ENCODE assay signal across 10 cellular contexts in the genomic region with DNA sequence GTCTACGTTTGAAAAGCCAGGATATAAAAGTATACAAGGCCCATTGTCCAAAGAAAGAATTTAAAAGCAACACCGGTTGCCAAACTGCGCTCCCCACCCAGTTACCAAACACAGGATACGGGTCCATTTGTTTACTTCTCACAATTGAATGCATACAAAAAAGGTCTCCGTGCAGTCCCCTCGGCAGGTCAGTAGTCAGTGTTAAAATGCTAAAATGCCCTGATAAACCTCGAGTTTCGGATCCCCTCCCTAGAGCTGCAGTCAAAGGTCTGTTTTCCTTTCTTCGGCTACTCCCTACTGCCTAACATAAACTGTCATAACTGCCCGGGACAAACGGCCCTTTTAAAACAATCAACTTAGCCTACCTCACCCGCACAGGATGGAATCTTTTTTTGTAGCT.
DNase-seq lines count a peak whose midpoint lies in the region; ATAC-seq and TF ChIP-seq lines count a peak whose summit lies in the region.
"Had no signal": no experiment of that assay in that cellular context is flagged by ENCODE, and none has a peak within 500 bp of the region (broad histone marks: within the 10 kb centered on the region; RNA-seq: fewer than 3 reads in every experiment).

No MANE protein-coding gene starts in this region.

- H3K27ac ChIP-seq in GM23338 (ENCODE audit: low read depth) (peak overlapping the region; percentile 56), VCaP (peak overlapping the region; percentile 98), left ventricle myocardium inferior (replicated peaks) (peak overlapping the region; percentile 96)

- H3K4me3 ChIP-seq in GM23338 = peak overlapping the region; percentile 22
- H3K4me3 ChIP-seq in left ventricle myocardium inferior = peak overlapping the region; percentile 12

- no peaks in the 10 kb centered on the region for H4K20me1 ChIP-seq in GM23338 (replicated peaks; ENCODE audit: insufficient read depth)

- H3K9me3 Mint-ChIP-seq in GM23338 (no peaks in the 10 kb centered on the region), progenitor cell of endocrine pancreas (ENCODE audit: low read depth) (no peaks in the 10 kb centered on the region)

- H3K9me3 ChIP-seq in left ventricle myocardium inferior (replicated peaks) = no peaks in the 10 kb centered on the region

- intact Hi-C loops in left ventricle myocardium inferior (cut with micrococcal nuclease) = no loop called here

- H2AFZ ChIP-seq in GM23338 = no peak overlapping the region

- H3K4me1 Mint-ChIP-seq in GM23338 (peaks cover 89% of the 10 kb centered on the region), progenitor cell of endocrine pancreas (ENCODE audit: low read depth) (peaks cover 77% of the 10 kb centered on the region)

- H3K4me1 ChIP-seq in GM23338 (ENCODE audit: insufficient read depth) = peaks cover 89% of the 10 kb centered on the region
- H3K4me1 ChIP-seq in left ventricle myocardium inferior = peaks cover 91% of the 10 kb centered on the region

- ATAC-seq in GM23338 = peak; percentile 30

- peaks cover 7% of the 10 kb centered on the region for H3K27me3 Mint-ChIP-seq in GM23338 (ENCODE audit: insufficient read depth, low read depth, poor library complexity)
- H3K27me3 Mint-ChIP-seq in progenitor cell of endocrine pancreas = no peaks in the 10 kb centered on the region

- peak overlapping the region; percentile 65 for H3K4me2 ChIP-seq in GM23338

- TF ChIP-seq CTCF in GM23338 (conservative IDR thresholded peaks at IDR 0.05; ENCODE audit: low read depth in 2 of 2) = no peak
- no peak for TF ChIP-seq CTCF in VCaP (conservative IDR thresholded peaks at IDR 0.05)
- TF ChIP-seq CTCF in left ventricle myocardium inferior (IDR thresholded peaks at IDR 0.05; ENCODE audit: borderline replicate concordance) = no peak
- no peak for TF ChIP-seq CTCF in progenitor cell of endocrine pancreas (IDR thresholded peaks at IDR 0.05; ENCODE audit: unreplicated experiment)

- H3K27me3 ChIP-seq in GM23338 (ENCODE audit: insufficient read depth) (no peaks in the 10 kb centered on the region), left ventricle myocardium inferior (ENCODE audit: low read depth) (no peaks in the 10 kb centered on the region)

- H3K36me3 ChIP-seq in GM23338 (ENCODE audit: insufficient read depth) (no peaks in the 10 kb centered on the region), left ventricle myocardium inferior (peaks cover 42% of the 10 kb centered on the region)

- H3F3A ChIP-seq in GM23338 (replicated peaks; ENCODE audit: low read depth) = peaks cover 11% of the 10 kb centered on the region

- peaks cover 2% of the 10 kb centered on the region for H3K79me2 ChIP-seq in GM23338 (replicated peaks; ENCODE audit: insufficient read depth)

- H3K9me2 ChIP-seq in GM23338 (ENCODE audit: insufficient read depth) = no peaks in the 10 kb centered on the region

- H3K36me3 Mint-ChIP-seq in GM23338 (ENCODE audit: low read depth) (no peaks in the 10 kb centered on the region; the same call in 2 of the 3 replicates), progenitor cell of endocrine pancreas (ENCODE audit: insufficient read depth) (peaks cover 37% of the 10 kb centered on the region)

- H3K4me3 Mint-ChIP-seq in GM23338 = peak overlapping the region; percentile 38
- peak overlapping the region; percentile 15 for H3K4me3 Mint-ChIP-seq in progenitor cell of endocrine pancreas (ENCODE audit: low read depth)

- H3K27ac Mint-ChIP-seq in GM23338 = peak overlapping the region; percentile 8
- H3K27ac Mint-ChIP-seq in progenitor cell of endocrine pancreas = peak overlapping the region; percentile 80

- DNase-seq in GM23338 (ENCODE audit: low spot score) (no peak), left ventricle myocardium inferior (no peak), progenitor cell of endocrine pancreas (ENCODE audit: low spot score, unreplicated experiment) (no peak), NCI-H1048 (lab: John Stamatoyannopoulos, UW) (no peak)
- no peak for DNase-seq in stimulated activated CD4-positive, alpha-beta T cell treated with anti-CD3 and anti-CD28 coated beads, Interleukin-12 subunit alpha, Interleukin-12 subunit beta, amount 100 ng/mL, for 4 hours
- no peak for DNase-seq in activated naive CD4-positive, alpha-beta T cell treated with anti-CD3 and anti-CD28 coated beads, Interleukin-2, amount 50 U/mL, for 16 hours
- DNase-seq in activated CD8-positive, alpha-beta memory T cell treated with anti-CD3 and anti-CD28 coated beads, Interleukin-2, amount 50 U/mL, for 4 hours = no peak
- DNase-seq: NCI-H1105 treated with DMSO at 0.1 percent for 48 hours, SIG-M5 had no signal

TF ChIP-seq in GM23338, 12 proteins besides CTCF, POLR2A, EP300 and RAD21:
- TF ChIP-seq CREB1 (CRISPR knock-in tag; IDR thresholded peaks at IDR 0.05; ENCODE audit: low read depth) (no peak), POLR2AphosphoS5 (IDR thresholded peaks at IDR 0.05; ENCODE audit: low read depth) (no peak), STAT1 (IDR thresholded peaks at IDR 0.05; ENCODE audit: unreplicated experiment) (no peak), EZH2phosphoT487 (IDR thresholded peaks at IDR 0.05; ENCODE audit: unreplicated experiment) (no peak), NANOG (IDR thresholded peaks at IDR 0.05; ENCODE audit: borderline replicate concordance) (no peak), JUNB (IDR thresholded peaks at IDR 0.05; ENCODE audit: unreplicated experiment) (no peak), EZH2 (IDR thresholded peaks at IDR 0.05; ENCODE audit: low read depth, unreplicated experiment) (no peak)
- TF ChIP-seq, protein P1, sequence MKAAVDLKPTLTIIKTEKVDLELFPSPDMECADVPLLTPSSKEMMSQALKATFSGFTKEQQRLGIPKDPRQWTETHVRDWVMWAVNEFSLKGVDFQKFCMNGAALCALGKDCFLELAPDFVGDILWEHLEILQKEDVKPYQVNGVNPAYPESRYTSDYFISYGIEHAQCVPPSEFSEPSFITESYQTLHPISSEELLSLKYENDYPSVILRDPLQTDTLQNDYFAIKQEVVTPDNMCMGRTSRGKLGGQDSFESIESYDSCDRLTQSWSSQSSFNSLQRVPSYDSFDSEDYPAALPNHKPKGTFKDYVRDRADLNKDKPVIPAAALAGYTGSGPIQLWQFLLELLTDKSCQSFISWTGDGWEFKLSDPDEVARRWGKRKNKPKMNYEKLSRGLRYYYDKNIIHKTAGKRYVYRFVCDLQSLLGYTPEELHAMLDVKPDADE (IDR thresholded peaks at IDR 0.05) = no peak
- TF ChIP-seq, protein P2, sequence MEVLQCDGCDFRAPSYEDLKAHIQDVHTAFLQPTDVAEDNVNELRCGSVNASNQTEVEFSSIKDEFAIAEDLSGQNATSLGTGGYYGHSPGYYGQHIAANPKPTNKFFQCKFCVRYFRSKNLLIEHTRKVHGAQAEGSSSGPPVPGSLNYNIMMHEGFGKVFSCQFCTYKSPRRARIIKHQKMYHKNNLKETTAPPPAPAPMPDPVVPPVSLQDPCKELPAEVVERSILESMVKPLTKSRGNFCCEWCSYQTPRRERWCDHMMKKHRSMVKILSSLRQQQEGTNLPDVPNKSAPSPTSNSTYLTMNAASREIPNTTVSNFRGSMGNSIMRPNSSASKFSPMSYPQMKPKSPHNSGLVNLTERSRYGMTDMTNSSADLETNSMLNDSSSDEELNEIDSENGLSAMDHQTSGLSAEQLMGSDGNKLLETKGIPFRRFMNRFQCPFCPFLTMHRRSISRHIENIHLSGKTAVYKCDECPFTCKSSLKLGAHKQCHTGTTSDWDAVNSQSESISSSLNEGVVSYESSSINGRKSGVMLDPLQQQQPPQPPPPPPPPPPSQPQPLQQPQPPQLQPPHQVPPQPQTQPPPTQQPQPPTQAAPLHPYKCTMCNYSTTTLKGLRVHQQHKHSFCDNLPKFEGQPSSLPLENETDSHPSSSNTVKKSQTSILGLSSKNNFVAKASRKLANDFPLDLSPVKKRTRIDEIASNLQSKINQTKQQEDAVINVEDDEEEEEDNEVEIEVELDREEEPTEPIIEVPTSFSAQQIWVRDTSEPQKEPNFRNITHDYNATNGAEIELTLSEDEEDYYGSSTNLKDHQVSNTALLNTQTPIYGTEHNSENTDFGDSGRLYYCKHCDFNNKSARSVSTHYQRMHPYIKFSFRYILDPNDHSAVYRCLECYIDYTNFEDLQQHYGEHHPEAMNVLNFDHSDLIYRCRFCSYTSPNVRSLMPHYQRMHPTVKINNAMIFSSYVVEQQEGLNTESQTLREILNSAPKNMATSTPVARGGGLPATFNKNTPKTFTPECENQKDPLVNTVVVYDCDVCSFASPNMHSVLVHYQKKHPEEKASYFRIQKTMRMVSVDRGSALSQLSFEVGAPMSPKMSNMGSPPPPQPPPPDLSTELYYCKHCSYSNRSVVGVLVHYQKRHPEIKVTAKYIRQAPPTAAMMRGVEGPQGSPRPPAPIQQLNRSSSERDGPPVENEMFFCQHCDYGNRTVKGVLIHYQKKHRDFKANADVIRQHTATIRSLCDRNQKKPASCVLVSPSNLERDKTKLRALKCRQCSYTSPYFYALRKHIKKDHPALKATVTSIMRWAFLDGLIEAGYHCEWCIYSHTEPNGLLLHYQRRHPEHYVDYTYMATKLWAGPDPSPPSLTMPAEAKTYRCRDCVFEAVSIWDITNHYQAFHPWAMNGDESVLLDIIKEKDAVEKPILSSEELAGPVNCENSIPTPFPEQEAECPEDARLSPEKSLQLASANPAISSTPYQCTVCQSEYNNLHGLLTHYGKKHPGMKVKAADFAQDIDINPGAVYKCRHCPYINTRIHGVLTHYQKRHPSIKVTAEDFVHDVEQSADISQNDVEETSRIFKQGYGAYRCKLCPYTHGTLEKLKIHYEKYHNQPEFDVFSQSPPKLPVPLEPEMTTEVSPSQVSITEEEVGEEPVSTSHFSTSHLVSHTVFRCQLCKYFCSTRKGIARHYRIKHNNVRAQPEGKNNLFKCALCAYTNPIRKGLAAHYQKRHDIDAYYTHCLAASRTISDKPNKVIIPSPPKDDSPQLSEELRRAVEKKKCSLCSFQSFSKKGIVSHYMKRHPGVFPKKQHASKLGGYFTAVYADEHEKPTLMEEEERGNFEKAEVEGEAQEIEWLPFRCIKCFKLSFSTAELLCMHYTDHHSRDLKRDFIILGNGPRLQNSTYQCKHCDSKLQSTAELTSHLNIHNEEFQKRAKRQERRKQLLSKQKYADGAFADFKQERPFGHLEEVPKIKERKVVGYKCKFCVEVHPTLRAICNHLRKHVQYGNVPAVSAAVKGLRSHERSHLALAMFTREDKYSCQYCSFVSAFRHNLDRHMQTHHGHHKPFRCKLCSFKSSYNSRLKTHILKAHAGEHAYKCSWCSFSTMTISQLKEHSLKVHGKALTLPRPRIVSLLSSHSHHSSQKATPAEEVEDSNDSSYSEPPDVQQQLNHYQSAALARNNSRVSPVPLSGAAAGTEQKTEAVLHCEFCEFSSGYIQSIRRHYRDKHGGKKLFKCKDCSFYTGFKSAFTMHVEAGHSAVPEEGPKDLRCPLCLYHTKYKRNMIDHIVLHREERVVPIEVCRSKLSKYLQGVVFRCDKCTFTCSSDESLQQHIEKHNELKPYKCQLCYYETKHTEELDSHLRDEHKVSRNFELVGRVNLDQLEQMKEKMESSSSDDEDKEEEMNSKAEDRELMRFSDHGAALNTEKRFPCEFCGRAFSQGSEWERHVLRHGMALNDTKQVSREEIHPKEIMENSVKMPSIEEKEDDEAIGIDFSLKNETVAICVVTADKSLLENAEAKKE (CRISPR knock-in tag; IDR thresholded peaks at IDR 0.05) = no peak
TF ChIP-seq in GM23338: peak in this region for 0.
